In genomic region chr22:41682033-41682807, GRCh38 we compare ENCODE assay signal across 8 cellular contexts. TPM values are rescaled to one million over a fixed set of nuclear protein-coding genes. Genes with fewer than 3 reads are reported as not detected.
DNase-seq lines count a peak whose midpoint lies in the region; ATAC-seq and TF ChIP-seq lines count a peak whose summit lies in the region.

No MANE protein-coding gene starts in this region.

- H3K27ac ChIP-seq in Peyer's patch (peak overlapping the region; percentile 79 to 91 (median 82)), fibroblast of lung (ENCODE audit: insufficient read depth, low read length) (peak overlapping the region; percentile 91)
- H3K27ac ChIP-seq in naive thymus-derived CD4-positive, alpha-beta T cell (ENCODE audit: low read depth, low read length): peak overlapping the region; percentile 92

- TF ChIP-seq CTCF in Peyer's patch (IDR thresholded peaks at IDR 0.05): peak in 1 of 6 experiments; percentile 14
- no peak for TF ChIP-seq CTCF in fibroblast of lung (conservative IDR thresholded peaks at IDR 0.05 in 1 of 2, IDR thresholded peaks at IDR 0.05 in 1 of 2; ENCODE audit: low read depth in 1 of 2, low read length in 2 of 2)

- no peaks in the 10 kb centered on the region for H3K27me3 Mint-ChIP-seq in activated T-helper 1 cell treated with anti-CD3 and anti-CD28 coated beads, Interleukin-12 subunit alpha, Interleukin-12 subunit beta, Interleukin-2, Interleukin-4 antibody, amounts not matched to agents 30 ng/mL and 10 ng/mL and 1 ng/mL, durations not matched to agents 14 hours and 24 hours and 36 hours (ENCODE audit: insufficient read depth)
- H3K27me3 Mint-ChIP-seq in naive thymus-derived CD4-positive, alpha-beta T cell: no peaks in the 10 kb centered on the region

- ATAC-seq in GM18505 (IDR thresholded peaks at IDR 0.05; ENCODE audit: unreplicated experiment) (peak; percentile 70), HG03520 (IDR thresholded peaks at IDR 0.05; ENCODE audit: unreplicated experiment) (peak; percentile 76), HG03045 (IDR thresholded peaks at IDR 0.05; ENCODE audit: unreplicated experiment) (no peak)
- peak; percentile 93 for ATAC-seq in naive thymus-derived CD4-positive, alpha-beta T cell

- H3K9me3 ChIP-seq in Peyer's patch (no peaks in the 10 kb centered on the region), fibroblast of lung (ENCODE audit: control insufficient read depth, insufficient read depth, low read depth, low read length) (no peaks in the 10 kb centered on the region)
- H3K9me3 ChIP-seq in naive thymus-derived CD4-positive, alpha-beta T cell (ENCODE audit: control insufficient read depth in 2 of 3, low read length in 3 of 3): no peaks in the 10 kb centered on the region

- peak overlapping the region; percentile 97 for H3K27ac Mint-ChIP-seq in activated T-helper 1 cell treated with anti-CD3 and anti-CD28 coated beads, Interleukin-12 subunit alpha, Interleukin-12 subunit beta, Interleukin-2, Interleukin-4 antibody, amounts not matched to agents 30 ng/mL and 10 ng/mL and 1 ng/mL, durations not matched to agents 14 hours and 24 hours and 36 hours
- peak overlapping the region; percentile 94 to 99 (median 98) for H3K27ac Mint-ChIP-seq in naive thymus-derived CD4-positive, alpha-beta T cell

- H3K9ac ChIP-seq in fibroblast of lung (ENCODE audit: insufficient read depth, low read length): peak overlapping the region; percentile 69

- peaks cover 21% of the 10 kb centered on the region for H3K36me3 Mint-ChIP-seq in activated T-helper 1 cell treated with anti-CD3 and anti-CD28 coated beads, Interleukin-12 subunit alpha, Interleukin-12 subunit beta, Interleukin-2, Interleukin-4 antibody, amounts not matched to agents 30 ng/mL and 10 ng/mL and 1 ng/mL, durations not matched to agents 14 hours and 24 hours and 36 hours (ENCODE audit: low read depth)
- H3K36me3 Mint-ChIP-seq in naive thymus-derived CD4-positive, alpha-beta T cell: peaks cover 7 to 23% (median 14%) of the 10 kb centered on the region in 5 donors

- TF ChIP-seq POLR2A in GM18505 (IDR thresholded peaks at IDR 0.05; ENCODE audit: borderline replicate concordance, extremely low read depth, insufficient read depth, insufficient read length) (peak; percentile 54), Peyer's patch (IDR thresholded peaks at IDR 0.05) (peak; percentile 55 to 80)

- H3K27me3 ChIP-seq in Peyer's patch (no peaks in the 10 kb centered on the region), fibroblast of lung (ENCODE audit: control insufficient read depth, insufficient read depth, low read length) (no peaks in the 10 kb centered on the region)
- no peaks in the 10 kb centered on the region for H3K27me3 ChIP-seq in naive thymus-derived CD4-positive, alpha-beta T cell (ENCODE audit: control insufficient read depth in 2 of 2, insufficient read depth in 2 of 2, low read length in 2 of 2)

- H2AFZ ChIP-seq in fibroblast of lung (ENCODE audit: low read length): peak overlapping the region; percentile 65

- H3K4me3 ChIP-seq in Peyer's patch (peak overlapping the region; percentile 59 to 70 (median 64)), fibroblast of lung (replicated peaks in 1 of 4; ENCODE audit: control extremely low read depth in 1 of 4, insufficient read depth in 1 of 4, low read depth in 3 of 4, low read length in 4 of 4) (peak overlapping the region; percentile 52 to 79 (median 66))
- peak overlapping the region; percentile 91 for H3K4me3 ChIP-seq in naive thymus-derived CD4-positive, alpha-beta T cell (ENCODE audit: low read length)

- POLR2A ChIA-PET in naive thymus-derived CD4-positive, alpha-beta T cell (lab: Charles Lee): interaction anchor here (0.7 to 1.6 kb wide), 5 partner anchors 12 to 397 kb away, joined by 3 to 7 read pairs (median 4); partner anchors contain the start of genes DESI1, SMDT1 and XRCC6

- peak overlapping the region; percentile 79 for H3K4me2 ChIP-seq in fibroblast of lung (ENCODE audit: extremely low read depth, insufficient read depth, low read length)

- peak overlapping the region; percentile 100 for H3K4me3 Mint-ChIP-seq in activated T-helper 1 cell treated with anti-CD3 and anti-CD28 coated beads, Interleukin-12 subunit alpha, Interleukin-12 subunit beta, Interleukin-2, Interleukin-4 antibody, amounts not matched to agents 30 ng/mL and 10 ng/mL and 1 ng/mL, durations not matched to agents 14 hours and 24 hours and 36 hours
- peak overlapping the region; percentile 91 to 99 (median 99) for H3K4me3 Mint-ChIP-seq in naive thymus-derived CD4-positive, alpha-beta T cell

- peaks cover 86% of the 10 kb centered on the region for H3K79me2 ChIP-seq in fibroblast of lung (ENCODE audit: control insufficient read depth, insufficient read depth, low read length)

- H3K4me1 ChIP-seq in Peyer's patch (peaks cover 0 to 5% (median 2%) of the 10 kb centered on the region in 4 donors), fibroblast of lung (ENCODE audit: control insufficient read depth, extremely low read depth, insufficient read depth, low read length) (peaks cover 2% of the 10 kb centered on the region)
- peaks cover 3 to 14% of the 10 kb centered on the region in 2 donors for H3K4me1 ChIP-seq in naive thymus-derived CD4-positive, alpha-beta T cell (ENCODE audit: control insufficient read depth in 2 of 2, insufficient read depth in 2 of 2, low read length in 2 of 2)

- CTCF ChIA-PET in naive thymus-derived CD4-positive, alpha-beta T cell (lab: Charles Lee): interaction anchor here (1.2 kb wide), 1 partner anchor 15 kb away, joined by 5 read pairs; no protein-coding TSS in a partner anchor

- intact Hi-C loops in activated T-helper 1 cell treated with anti-CD3 and anti-CD28 coated beads, Interleukin-12 subunit alpha, Interleukin-12 subunit beta, Interleukin-2, Interleukin-4 antibody, amounts not matched to agents 30 ng/mL and 10 ng/mL and 1 ng/mL, durations not matched to agents 14 hours and 24 hours and 36 hours (cut with micrococcal nuclease): loop anchor here (1.0 to 10.0 kb wide), 3 partner anchors 61 to 827 kb away; partner anchors contain the start of genes DESI1, NAGA, PHETA2 and SMDT1
- intact Hi-C loops in naive thymus-derived CD4-positive, alpha-beta T cell (cut with micrococcal nuclease): loop anchor here (1.0 to 10.0 kb wide), 4 partner anchors 16 to 933 kb away; partner anchors contain the start of genes NAGA (in 1 of the 2), PHETA2 (in 1 of the 2), POLDIP3 (in 1 of the 2) and SMDT1 (in 1 of the 2)

- H3K9me3 Mint-ChIP-seq in activated T-helper 1 cell treated with anti-CD3 and anti-CD28 coated beads, Interleukin-12 subunit alpha, Interleukin-12 subunit beta, Interleukin-2, Interleukin-4 antibody, amounts not matched to agents 30 ng/mL and 10 ng/mL and 1 ng/mL, durations not matched to agents 14 hours and 24 hours and 36 hours: no peaks in the 10 kb centered on the region
- peaks cover 0 to 3% (median 0%) of the 10 kb centered on the region in 11 donors for H3K9me3 Mint-ChIP-seq in naive thymus-derived CD4-positive, alpha-beta T cell

- peaks cover 18% of the 10 kb centered on the region for H3K4me1 Mint-ChIP-seq in activated T-helper 1 cell treated with anti-CD3 and anti-CD28 coated beads, Interleukin-12 subunit alpha, Interleukin-12 subunit beta, Interleukin-2, Interleukin-4 antibody, amounts not matched to agents 30 ng/mL and 10 ng/mL and 1 ng/mL, durations not matched to agents 14 hours and 24 hours and 36 hours (ENCODE audit: low read depth)
- H3K4me1 Mint-ChIP-seq in naive thymus-derived CD4-positive, alpha-beta T cell: peaks cover 14 to 70% (median 45%) of the 10 kb centered on the region in 7 donors

- DNase-seq in Peyer's patch: peak; percentile 85 to 93 (median 89)
- peak; percentile 79 for DNase-seq in activated T-helper 1 cell treated with anti-CD3 and anti-CD28 coated beads, Interleukin-12 subunit alpha, Interleukin-12 subunit beta, Interleukin-2, Interleukin-4 antibody, amounts not matched to agents 30 ng/mL and 10 ng/mL and 1 ng/mL, durations not matched to agents 14 hours and 24 hours and 36 hours (ENCODE audit: low spot score)
- peak; percentile 87 to 88 for DNase-seq in fibroblast of lung (ENCODE audit: low read depth in 2 of 2)
- peak; percentile 77 to 88 (median 85) for DNase-seq in naive thymus-derived CD4-positive, alpha-beta T cell
- peak; percentile 71 to 75 for DNase-seq in stimulated activated CD8-positive, alpha-beta memory T cell treated with anti-CD3 and anti-CD28 coated beads, Interleukin-7, amount 100 ng/mL, for 4 hours (ENCODE audit: low read depth in 2 of 2)

- H3K36me3 ChIP-seq in Peyer's patch: peaks cover 0 to 33% (median 0%) of the 10 kb centered on the region in 3 donors
- H3K36me3 ChIP-seq in fibroblast of lung (ENCODE audit: control insufficient read depth, insufficient read depth, low read length): peaks cover 5% of the 10 kb centered on the region
- H3K36me3 ChIP-seq in naive thymus-derived CD4-positive, alpha-beta T cell (ENCODE audit: control insufficient read depth in 2 of 3, insufficient read depth in 3 of 3, low read length in 3 of 3): peaks cover 8 to 27% (median 21%) of the 10 kb centered on the region in 3 experiments

- no peaks in the 10 kb centered on the region for H4K20me1 ChIP-seq in fibroblast of lung (ENCODE audit: control insufficient read depth, extremely low read depth, insufficient read depth, low read length)

RNA-seq across cellular contexts. Expression of gene SNU13, which starts 6.4 kb away (rescaled TPM):
- total RNA-seq in Peyer's patch (10 to 100 TPM; 51.5 to 87.5 (median 58.6) TPM), fibroblast of lung (61.6 and 67.5 TPM in 2 replicates)
- 337 and 339 TPM in 2 replicates for total RNA-seq in activated T-helper 1 cell treated with anti-CD3 and anti-CD28 coated beads, Interleukin-12 subunit alpha, Interleukin-12 subunit beta, Interleukin-2, Interleukin-4 antibody, amounts not matched to agents 30 ng/mL and 10 ng/mL and 1 ng/mL, durations not matched to agents 14 hours and 24 hours and 36 hours
- 164 and 230 TPM in 2 replicates for polyA plus RNA-seq in fibroblast of lung
- polyA plus RNA-seq in fibroblast of lung (2012): 136 and 191 TPM in 2 replicates
- 119 and 235 TPM in 2 replicates for polyA minus RNA-seq in fibroblast of lung (ENCODE audit: low replicate concordance)
- total RNA-seq in naive thymus-derived CD4-positive, alpha-beta T cell: 100 to 1,000 TPM; 117 to 180 (median 122) TPM
- polyA plus RNA-seq in naive thymus-derived CD4-positive, alpha-beta T cell: 100 to 1,000 TPM; 283 to 295 TPM

RNA-seq across cellular contexts. Expression of gene MEI1, which starts 17.1 kb away (rescaled TPM):
- total RNA-seq in Peyer's patch (10 to 100 TPM in 2 of 4 donors, 1 to 10 TPM in 2; 1.1 to 20.6 (median 11.7) TPM), fibroblast of lung (0.26 and 0.33 TPM in 2 replicates)
- 22.3 TPM in 2 replicates for total RNA-seq in activated T-helper 1 cell treated with anti-CD3 and anti-CD28 coated beads, Interleukin-12 subunit alpha, Interleukin-12 subunit beta, Interleukin-2, Interleukin-4 antibody, amounts not matched to agents 30 ng/mL and 10 ng/mL and 1 ng/mL, durations not matched to agents 14 hours and 24 hours and 36 hours
- polyA plus RNA-seq in fibroblast of lung: 0.75 and 4.3 TPM in 2 replicates
- polyA plus RNA-seq in fibroblast of lung (2012): 0.76 and 2.5 TPM in 2 replicates
- 0.51 and 1.2 TPM in 2 replicates for polyA minus RNA-seq in fibroblast of lung (ENCODE audit: low replicate concordance)
- total RNA-seq in naive thymus-derived CD4-positive, alpha-beta T cell: 10 to 100 TPM; 40.4 to 69.0 (median 61.4) TPM
- polyA plus RNA-seq in naive thymus-derived CD4-positive, alpha-beta T cell: 100 to 1,000 TPM; 105 to 112 TPM
